Comparison of ENCODE assay signal across 10 cellular contexts in the genomic region with DNA sequence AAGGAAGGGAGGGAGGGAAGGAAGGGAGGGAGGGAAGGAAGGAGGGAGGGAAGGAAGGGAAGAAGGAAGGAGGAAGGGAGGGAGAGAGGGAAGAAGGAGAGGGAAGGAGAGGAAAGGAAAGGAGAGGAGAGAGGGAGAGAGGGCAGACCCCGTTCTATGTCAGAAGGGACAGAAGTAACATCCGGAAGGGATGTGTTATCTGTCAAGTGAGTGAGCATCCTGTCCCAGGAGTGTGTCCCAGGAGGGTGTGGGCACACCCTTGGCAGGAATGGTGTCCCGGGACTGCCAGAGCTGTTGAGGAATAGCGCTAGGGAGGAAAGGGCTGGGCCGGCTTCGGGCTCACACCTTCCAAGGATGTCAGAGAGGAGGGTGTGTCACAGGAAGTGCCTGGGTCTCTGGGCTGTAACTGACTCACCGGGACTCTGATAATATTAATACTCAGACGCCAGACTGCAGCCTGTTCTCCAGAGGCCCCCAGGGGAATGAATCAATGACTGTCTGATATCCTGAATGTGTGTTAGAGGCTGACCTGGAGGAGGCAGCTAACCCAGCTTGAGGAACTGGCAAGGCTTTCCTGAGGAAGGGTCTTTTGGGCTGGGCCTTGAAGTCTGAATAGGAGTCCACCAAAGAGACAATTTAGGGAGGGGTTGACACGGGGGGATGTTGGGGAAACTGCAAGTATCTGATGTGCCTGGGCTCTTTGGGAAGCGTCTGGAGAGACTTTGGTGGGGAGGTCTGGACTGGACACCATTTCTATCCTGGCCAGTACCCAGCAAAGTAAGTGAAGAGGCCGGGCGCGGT. TPM values are rescaled to one million over a fixed set of nuclear protein-coding genes. Genes with fewer than 3 reads are reported as not detected.
A peak's percentile ranks its signal among the peaks of the same experiment; 100 is the strongest.
DNase-seq lines count a peak whose midpoint lies in the region; ATAC-seq, FAIRE-seq and TF ChIP-seq lines count a peak whose summit lies in the region.
"Had no signal": no experiment of that assay in that cellular context is flagged by ENCODE, and none has a peak within 500 bp of the region (broad histone marks: within the 10 kb centered on the region; RNA-seq: fewer than 3 reads in every experiment).

No MANE protein-coding gene starts in this region.

- H3K36me3 Mint-ChIP-seq in activated B cell treated with CpG ODN at 0.5 μM for 24 hours (ENCODE audit: low read depth) (no peaks in the 10 kb centered on the region), endothelial cell (ENCODE audit: low read depth, unreplicated experiment) (no peaks in the 10 kb centered on the region)

- intact Hi-C loops in activated B cell treated with CpG ODN at 0.5 μM for 24 hours (cut with micrococcal nuclease): no loop called here

- H3K4me3 Mint-ChIP-seq in activated B cell treated with CpG ODN at 0.5 μM for 24 hours (no peak overlapping the region), endothelial cell (ENCODE audit: unreplicated experiment) (no peak overlapping the region)
- H3K4me3 Mint-ChIP-seq: dendritic cell treated with granulocyte-macrophage colony-stimulating factor and Interleukin-4, amounts not matched to agents 40 ng/mL and 50 ng/mL, for 4 days had no signal

- peak; percentile 71 for FAIRE-seq in urothelium cell line (lab: Jason Lieb, UNC)

- TF ChIP-seq CTCF in activated B cell treated with CpG ODN at 0.5 μM for 24 hours (IDR thresholded peaks at IDR 0.05) (no peak), endothelial cell (IDR thresholded peaks at IDR 0.05; ENCODE audit: unreplicated experiment) (no peak)

- DNase-seq in stimulated activated CD4-positive, alpha-beta T cell treated with anti-CD3 and anti-CD28 coated beads, Interleukin-15, amount 100 ng/mL, for 24 hours: peak; percentile 36
- DNase-seq in stimulated activated CD4-positive, alpha-beta T cell treated with anti-CD3 and anti-CD28 coated beads, Interleukin-4, amount 100 ng/mL, for 1 hour: no peak
- DNase-seq in activated B cell treated with CpG ODN at 0.5 μM for 24 hours (no peak), hepatic stellate cell (ENCODE audit: low spot score) (peak; percentile 80), urothelium cell line (ENCODE audit: low spot score) (peak; percentile 97), endothelial cell (ENCODE audit: low spot score) (no peak)
- DNase-seq: SIG-M5 had no signal

- peaks cover 8% of the 10 kb centered on the region for H3K4me1 Mint-ChIP-seq in activated B cell treated with CpG ODN at 0.5 μM for 24 hours
- peaks cover 2% of the 10 kb centered on the region for H3K4me1 Mint-ChIP-seq in endothelial cell (ENCODE audit: unreplicated experiment)

- ATAC-seq in activated B cell treated with CpG ODN at 0.5 μM for 24 hours (ENCODE audit: low read depth): peak; percentile 47
- ATAC-seq in GM19035 (IDR thresholded peaks at IDR 0.05; ENCODE audit: unreplicated experiment): no peak
- no peak for ATAC-seq in HG03135 (IDR thresholded peaks at IDR 0.05; ENCODE audit: unreplicated experiment)

- POLR2A ChIA-PET in activated B cell treated with CpG ODN at 0.5 μM for 24 hours (lab: Charles Lee): no interaction called here

- H3K27me3 Mint-ChIP-seq in activated B cell treated with CpG ODN at 0.5 μM for 24 hours (no peaks in the 10 kb centered on the region), endothelial cell (ENCODE audit: unreplicated experiment) (peaks cover 7% of the 10 kb centered on the region)

- CTCF ChIA-PET in activated B cell treated with CpG ODN at 0.5 μM for 24 hours (lab: Charles Lee): no interaction called here

- H3K9me3 Mint-ChIP-seq in activated B cell treated with CpG ODN at 0.5 μM for 24 hours: no peaks in the 10 kb centered on the region
- no peaks in the 10 kb centered on the region for H3K9me3 Mint-ChIP-seq in endothelial cell (ENCODE audit: unreplicated experiment)
- H3K9me3 Mint-ChIP-seq: dendritic cell treated with granulocyte-macrophage colony-stimulating factor and Interleukin-4, amounts not matched to agents 40 ng/mL and 50 ng/mL, for 4 days had no signal

- H3K27ac Mint-ChIP-seq in activated B cell treated with CpG ODN at 0.5 μM for 24 hours: peak overlapping the region; percentile 18
- H3K27ac Mint-ChIP-seq in endothelial cell (ENCODE audit: unreplicated experiment): no peak overlapping the region
- H3K27ac Mint-ChIP-seq: dendritic cell treated with granulocyte-macrophage colony-stimulating factor and Interleukin-4, amounts not matched to agents 40 ng/mL and 50 ng/mL, for 4 days had no signal

RNA-seq across cellular contexts. Expression of gene ACTB, which starts 18.9 kb away (rescaled TPM):
- total RNA-seq in activated B cell treated with CpG ODN at 0.5 μM for 24 hours (9,258 and 9,276 TPM in 2 replicates), endothelial cell (ENCODE audit: unreplicated experiment) (5,848 TPM)

RNA-seq across cellular contexts. Expression of gene FBXL18, which starts 35.7 kb away (rescaled TPM):
- total RNA-seq in activated B cell treated with CpG ODN at 0.5 μM for 24 hours (11.6 and 12.9 TPM in 2 replicates), endothelial cell (ENCODE audit: unreplicated experiment) (14.5 TPM)

RNA-seq across cellular contexts. Expression of gene FSCN1, which starts 43.3 kb away (rescaled TPM):
- total RNA-seq in activated B cell treated with CpG ODN at 0.5 μM for 24 hours (2.2 and 4.2 TPM in 2 replicates), endothelial cell (ENCODE audit: unreplicated experiment) (1,785 TPM)

Comparison
In these comparisons a context has a peak if more than half of its experiments do, and no peak if none do; other contexts are left out.
1. DNase-seq: peak in stimulated activated CD4-positive, alpha-beta T cell treated with anti-CD3 and anti-CD28 coated beads, Interleukin-15, amount 100 ng/mL, for 24 hours (single experiment), hepatic stellate cell (single experiment) and urothelium cell line (single experiment); none in stimulated activated CD4-positive, alpha-beta T cell treated with anti-CD3 and anti-CD28 coated beads, Interleukin-4, amount 100 ng/mL, for 1 hour (single experiment), activated B cell treated with CpG ODN at 0.5 μM for 24 hours (single experiment) and endothelial cell (single experiment).
2. RNA of gene FSCN1, which starts 43.3 kb away (total RNA-seq): 1,785 TPM in endothelial cell (single experiment); 2.2 to 4.2 TPM in activated B cell treated with CpG ODN at 0.5 μM for 24 hours; every median in the first group is over 100 times any median in the second.